In genomic region chr5:154447074-154447725, GRCh38 we compare ENCODE assay signal across 8 cellular contexts. TPM values are rescaled to one million over a fixed set of nuclear protein-coding genes. Genes with fewer than 3 reads are reported as not detected.
DNase-seq lines count a peak whose midpoint lies in the region; ATAC-seq and TF ChIP-seq lines count a peak whose summit lies in the region.

No MANE protein-coding gene starts in this region.

- peak overlapping the region; percentile 81 for H3K4me3 Mint-ChIP-seq in WTC11
- peak overlapping the region; percentile 84 to 85 for H3K4me3 Mint-ChIP-seq in stimulated activated naive B cell treated with anti-CD40 and anti-IgM and Interleukin-4, amounts not matched to agents 10 μg/mL and 1 μg/mL and 100 μg/mL, for 72 hours

- peaks cover 6% of the 10 kb centered on the region for H3K36me3 Mint-ChIP-seq in WTC11
- peaks cover 22 to 23% of the 10 kb centered on the region in 2 donors for H3K36me3 Mint-ChIP-seq in stimulated activated naive B cell treated with anti-CD40 and anti-IgM and Interleukin-4, amounts not matched to agents 10 μg/mL and 1 μg/mL and 100 μg/mL, for 72 hours

- DNase-seq in DMS 273 (lab: John Stamatoyannopoulos, UW; ENCODE audit: unreplicated experiment) (peak; percentile 37), DMS 273 treated with DMSO at 0.1 percent for 48 hours (lab: John Stamatoyannopoulos, UW) (no peak), WTC11 (ENCODE audit: low spot score) (peak; percentile 27), NCI-H226 (no peak)
- DNase-seq in stimulated activated naive B cell treated with anti-CD40 and anti-IgM and Interleukin-4, amounts not matched to agents 10 μg/mL and 1 μg/mL and 100 μg/mL, for 72 hours: no peak

- POLR2A ChIA-PET in WTC11 (lab: Charles Lee): no interaction called here

- peaks cover 8% of the 10 kb centered on the region for H3K27me3 Mint-ChIP-seq in WTC11 (ENCODE audit: low read depth)
- H3K27me3 Mint-ChIP-seq in stimulated activated naive B cell treated with anti-CD40 and anti-IgM and Interleukin-4, amounts not matched to agents 10 μg/mL and 1 μg/mL and 100 μg/mL, for 72 hours: no peaks in the 10 kb centered on the region

- H3K4me1 Mint-ChIP-seq in WTC11: peaks cover 18% of the 10 kb centered on the region
- peaks cover 17 to 38% of the 10 kb centered on the region in 2 donors for H3K4me1 Mint-ChIP-seq in stimulated activated naive B cell treated with anti-CD40 and anti-IgM and Interleukin-4, amounts not matched to agents 10 μg/mL and 1 μg/mL and 100 μg/mL, for 72 hours

- no peak overlapping the region for H3K27ac Mint-ChIP-seq in WTC11
- H3K27ac Mint-ChIP-seq in stimulated activated naive B cell treated with anti-CD40 and anti-IgM and Interleukin-4, amounts not matched to agents 10 μg/mL and 1 μg/mL and 100 μg/mL, for 72 hours: peak overlapping the region; percentile 42

- H3K4me3 ChIP-seq in iPS-11a (ENCODE audit: low read depth, low read length): peak overlapping the region; percentile 8

- no peaks in the 10 kb centered on the region for H3K9me3 Mint-ChIP-seq in WTC11
- H3K9me3 Mint-ChIP-seq in stimulated activated naive B cell treated with anti-CD40 and anti-IgM and Interleukin-4, amounts not matched to agents 10 μg/mL and 1 μg/mL and 100 μg/mL, for 72 hours: no peaks in the 10 kb centered on the region

- CTCF ChIA-PET in WTC11 (lab: Charles Lee): interaction anchor here (0.6 to 2.1 kb wide), 5 partner anchors 12 to 375 kb away, joined by 3 to 15 read pairs (median 6); no protein-coding TSS in a partner anchor

- TF ChIP-seq CTCF in WTC11 (IDR thresholded peaks at IDR 0.05): no peak

- 0 out of 2 replicates have a peak, but pooled peaks have one; percentile 2 for ATAC-seq in WTC11
- no peak for ATAC-seq in stimulated activated naive B cell treated with anti-CD40 and anti-IgM and Interleukin-4, amounts not matched to agents 10 μg/mL and 1 μg/mL and 100 μg/mL, for 72 hours (replicated peaks)
- no peak for ATAC-seq in GM18502 (IDR thresholded peaks at IDR 0.05; ENCODE audit: poor library complexity, unreplicated experiment)
- ATAC-seq in GM18909 (IDR thresholded peaks at IDR 0.05; ENCODE audit: poor library complexity, unreplicated experiment): no peak

TF ChIP-seq in WTC11, 78 proteins besides CTCF, POLR2A, EP300 and RAD21:
- TF ChIP-seq SMAD3 (CRISPR knock-in tag; IDR thresholded peaks at IDR 0.05; ENCODE audit: borderline replicate concordance) (no peak), ZNF263 (CRISPR knock-in tag; IDR thresholded peaks at IDR 0.05; ENCODE audit: low read depth) (no peak), HMGXB4 (CRISPR knock-in tag; IDR thresholded peaks at IDR 0.05) (no peak), SP1 (CRISPR knock-in tag; conservative IDR thresholded peaks at IDR 0.05) (no peak), OVOL2 (CRISPR knock-in tag; IDR thresholded peaks at IDR 0.05; ENCODE audit: borderline replicate concordance) (no peak)

RNA-seq across cellular contexts. Expression of gene SAP30L, which starts 1.4 kb away (rescaled TPM):
- total RNA-seq in WTC11 (2021): 25.6 to 33.5 TPM (median 32.0 TPM) in 3 replicates

RNA-seq across cellular contexts. Expression of gene HAND1, which starts 30.8 kb away (rescaled TPM):
- total RNA-seq in WTC11 (2021): not detected in 3 replicates

Comparison
In these comparisons a context has a peak if more than half of its experiments do, and no peak if none do; other contexts are left out.
1. DNase-seq: peak in DMS 273 (single experiment) and WTC11 (single experiment); none in DMS 273 treated with DMSO at 0.1 percent for 48 hours (single experiment), stimulated activated naive B cell treated with anti-CD40 and anti-IgM and Interleukin-4, amounts not matched to agents 10 μg/mL and 1 μg/mL and 100 μg/mL, for 72 hours (single experiment) and NCI-H226 (single experiment).